ENCODE assay signal across 21 cellular contexts in the genomic region with DNA sequence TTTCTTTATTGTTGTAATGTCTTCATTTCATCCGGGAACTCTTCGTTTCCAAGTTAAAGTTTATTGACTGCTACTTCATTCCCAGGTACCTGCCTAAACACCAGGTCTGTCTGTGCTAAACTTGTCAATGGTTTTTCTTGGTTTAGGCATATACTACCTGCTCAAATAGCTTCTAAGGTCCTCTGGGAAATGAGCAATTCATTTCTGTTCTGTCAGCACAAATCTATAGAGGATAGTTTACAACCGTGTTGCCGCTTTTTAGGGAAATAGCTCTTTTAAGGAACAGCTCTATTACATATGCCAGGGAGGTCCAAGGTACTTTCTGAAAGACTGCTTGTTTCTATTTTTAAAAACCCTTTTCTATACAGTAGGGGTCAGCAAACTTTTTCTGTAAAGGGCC.
"Had no signal": no experiment of that assay in that cellular context is flagged by ENCODE, and none has a peak within 500 bp of the region (broad histone marks: within the 10 kb centered on the region; RNA-seq: fewer than 3 reads in every experiment).

No MANE protein-coding gene starts in this region.

- H3K4me1 ChIP-seq: SJSA1 had no signal

- H3K27me3 ChIP-seq: SJSA1 had no signal

- DNase-seq: Karpas-422, KG1, MM.1S, NCI-H1092 treated with DMSO at 0.1 percent for 48 hours, NCI-H1436, NCI-H187, NCI-H2029, NCI-H2081 treated with DMSO at 0.1 percent for 48 hours, NCI-H2171, NCI-H226, NCI-H446, NCI-H510A, NCI-H524 treated with DMSO at 0.1 percent for 48 hours, NCI-H69, NCI-H774, Right ventricle myocardium superior, RPMI8226, SIG-M5 had no signal

- H3K27ac ChIP-seq: SJSA1, SK-N-MC had no signal

- H3K36me3 ChIP-seq: SJSA1 had no signal

- FAIRE-seq: RCC 7860 had no signal

- H3K4me3 ChIP-seq: SJSA1, SK-N-MC had no signal
